Comparison of ENCODE assay signal across 1 cellular context in the genomic region with DNA sequence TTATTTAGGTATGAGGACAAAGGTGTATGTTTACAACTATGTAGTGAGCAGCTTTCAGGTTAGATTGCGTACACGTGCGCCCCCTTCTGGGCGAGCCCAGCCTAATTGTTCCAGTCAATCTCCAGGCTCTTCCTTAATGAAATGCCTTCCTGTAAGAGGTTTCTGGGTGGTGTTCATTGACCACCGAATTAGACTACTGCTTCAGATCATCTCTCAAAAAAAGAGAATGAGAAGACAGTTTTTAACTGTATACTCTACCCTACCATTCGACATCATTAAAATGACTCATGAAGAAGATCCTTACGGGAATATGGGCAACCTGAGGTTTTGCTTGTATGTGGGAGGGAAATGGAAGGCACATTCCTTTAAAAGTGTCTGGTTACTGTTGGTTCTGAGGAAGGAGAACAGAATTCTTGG.
TF ChIP-seq lines count a peak whose summit lies in the region.

No MANE protein-coding gene starts in this region.

TF ChIP-seq in GM23338, 12 proteins besides CTCF, POLR2A, EP300 and RAD21 (continued from another document):
- TF ChIP-seq ZNF462 (CRISPR knock-in tag; IDR thresholded peaks at IDR 0.05) = no peak
- no peak for TF ChIP-seq POLR2AphosphoS5 (IDR thresholded peaks at IDR 0.05; ENCODE audit: low read depth)
